Comparison of ENCODE assay signal across 22 cellular contexts in genomic region chr20:34016736-34017135, GRCh38. TPM values are rescaled to one million over a fixed set of nuclear protein-coding genes. Genes with fewer than 3 reads are reported as not detected.
DNase-seq lines count a peak whose midpoint lies in the region; ATAC-seq, FAIRE-seq and TF ChIP-seq lines count a peak whose summit lies in the region.
"Had no signal": no experiment of that assay in that cellular context is flagged by ENCODE, and none has a peak within 500 bp of the region (broad histone marks: within the 10 kb centered on the region; RNA-seq: fewer than 3 reads in every experiment).

No MANE protein-coding gene starts in this region.

- H3K36me3 Mint-ChIP-seq in CD4-positive, alpha-beta memory T cell = peaks cover 0 to 5% of the 10 kb centered on the region in 2 donors
- H3K36me3 Mint-ChIP-seq in astrocyte (ENCODE audit: low read depth, unreplicated experiment) = peaks cover 2% of the 10 kb centered on the region
- H3K36me3 Mint-ChIP-seq in naive thymus-derived CD4-positive, alpha-beta T cell = peaks cover 0 to 10% (median 5%) of the 10 kb centered on the region in 5 donors

- peaks cover 99% of the 10 kb centered on the region for H3K79me2 ChIP-seq in KMS-11 (ENCODE audit: insufficient read depth, low read depth)
- H3K79me2 ChIP-seq in astrocyte (ENCODE audit: insufficient read depth, low read length) = peaks cover 88% of the 10 kb centered on the region

- no peaks in the 10 kb centered on the region for H3K27me3 ChIP-seq in CD4-positive, alpha-beta memory T cell (ENCODE audit: insufficient read depth, low read length)
- H3K27me3 ChIP-seq in KMS-11 (ENCODE audit: insufficient read depth, low read depth) (no peaks in the 10 kb centered on the region), astrocyte (ENCODE audit: insufficient read depth, low read length) (no peaks in the 10 kb centered on the region), stomach (no peaks in the 10 kb centered on the region), colonic mucosa (no peaks in the 10 kb centered on the region)
- no peaks in the 10 kb centered on the region for H3K27me3 ChIP-seq in naive thymus-derived CD4-positive, alpha-beta T cell (ENCODE audit: control insufficient read depth in 2 of 2, insufficient read depth in 2 of 2, low read length in 2 of 2)
- H3K27me3 ChIP-seq: Peyer's patch, transverse colon had no signal

- peak overlapping the region in 6 of 7 donors; percentile 4 to 89 (median 46) for H3K27ac Mint-ChIP-seq in CD4-positive, alpha-beta memory T cell
- H3K27ac Mint-ChIP-seq in astrocyte (ENCODE audit: unreplicated experiment) = no peak overlapping the region
- H3K27ac Mint-ChIP-seq in naive thymus-derived CD4-positive, alpha-beta T cell = peak overlapping the region in 6 of 9 donors; percentile 16 to 74 (median 48)
- H3K27ac Mint-ChIP-seq: activated CD8-positive, alpha-beta T cell treated with anti-CD3 and anti-CD28 coated beads for 36 hours had no signal

- TF ChIP-seq POLR2A in stomach (IDR thresholded peaks at IDR 0.05) = no peak

- intact Hi-C loops in CD4-positive, alpha-beta memory T cell (cut with micrococcal nuclease) = no loop called here
- intact Hi-C loops in naive thymus-derived CD4-positive, alpha-beta T cell (cut with micrococcal nuclease) = no loop called here
- intact Hi-C loops in kidney (cut with DNase I) = no loop called here
- intact Hi-C loops in stomach (cut with DNase I; ENCODE audit: low total_unique reads) = no loop called here
- intact Hi-C loops in colonic mucosa (cut with DNase I) = no loop called here

- CTCF ChIA-PET in CD4-positive, alpha-beta memory T cell (lab: Charles Lee; ENCODE audit: partially characterized antibody) = no interaction called here
- CTCF ChIA-PET in naive thymus-derived CD4-positive, alpha-beta T cell (lab: Charles Lee) = no interaction called here

- no peak overlapping the region for H3K4me3 ChIP-seq in CD4-positive, alpha-beta memory T cell (ENCODE audit: low read length in 2 of 2)
- H3K4me3 ChIP-seq in KMS-11 (IDR thresholded peaks at IDR 0.05; ENCODE audit: insufficient read depth, low read depth, low read length) (no peak overlapping the region), astrocyte (ENCODE audit: insufficient read depth, low read depth, low read length) (no peak overlapping the region), kidney (ENCODE audit: low read length in 2 of 2) (no peak overlapping the region), stomach (no peak overlapping the region), colonic mucosa (no peak overlapping the region)
- H3K4me3 ChIP-seq in naive thymus-derived CD4-positive, alpha-beta T cell (ENCODE audit: low read length) = no peak overlapping the region
- H3K4me3 ChIP-seq: Peyer's patch, SK-N-MC, transverse colon had no signal

- TF ChIP-seq EP300 in stomach (IDR thresholded peaks at IDR 0.05) = no peak

- H3K4me1 Mint-ChIP-seq in CD4-positive, alpha-beta memory T cell = peaks cover 69 to 91% (median 80%) of the 10 kb centered on the region in 4 donors
- H3K4me1 Mint-ChIP-seq in astrocyte (ENCODE audit: low read depth, unreplicated experiment) = peaks cover 33% of the 10 kb centered on the region
- peaks cover 71 to 94% (median 90%) of the 10 kb centered on the region in 7 donors for H3K4me1 Mint-ChIP-seq in naive thymus-derived CD4-positive, alpha-beta T cell

- no peaks in the 10 kb centered on the region for H3K9me3 Mint-ChIP-seq in CD4-positive, alpha-beta memory T cell
- H3K9me3 Mint-ChIP-seq in astrocyte (ENCODE audit: unreplicated experiment) = no peaks in the 10 kb centered on the region
- no peaks in the 10 kb centered on the region for H3K9me3 Mint-ChIP-seq in naive thymus-derived CD4-positive, alpha-beta T cell
- H3K9me3 Mint-ChIP-seq: activated CD8-positive, alpha-beta T cell treated with anti-CD3 and anti-CD28 coated beads for 36 hours; activated T-cell treated with anti-CD3 and anti-CD28 coated beads, Interleukin-2, amount 50 U/mL, for 24 hours; stimulated activated naive CD8-positive, alpha-beta T cell treated with anti-CD3 and anti-CD28 coated beads, Interleukin-15, Interleukin-2, amounts not matched to agents 100 ng/mL and 50 ng/mL, for 24 hours had no signal

- POLR2A ChIA-PET in CD4-positive, alpha-beta memory T cell (lab: Charles Lee; ENCODE audit: partially characterized antibody) = interaction anchor here (1.0 kb wide), 1 partner anchor 24 kb away, joined by 3 read pairs; the partner anchor contains the start of gene RALY
- POLR2A ChIA-PET in naive thymus-derived CD4-positive, alpha-beta T cell (lab: Charles Lee) = interaction anchor here (0.7 kb wide), 1 partner anchor 625 kb away, joined by 3 read pairs; no protein-coding TSS in a partner anchor

- FAIRE-seq in astrocyte (lab: Jason Lieb, UNC) (no peak), kidney (lab: Jason Lieb, UNC) (no peak)

- H3K4me2 ChIP-seq in KMS-11 (peak overlapping the region; percentile 62), astrocyte (ENCODE audit: low read length) (peak overlapping the region; percentile 66)

- H3K27ac ChIP-seq in CD4-positive, alpha-beta memory T cell (ENCODE audit: low read depth, low read length) = no peak overlapping the region
- H3K27ac ChIP-seq in KMS-11 = peak overlapping the region; percentile 40; the same call in 1 of the 2 replicates
- H3K27ac ChIP-seq in astrocyte (ENCODE audit: low read depth, low read length) = no peak overlapping the region
- no peak overlapping the region for H3K27ac ChIP-seq in naive thymus-derived CD4-positive, alpha-beta T cell (ENCODE audit: low read depth, low read length)
- H3K27ac ChIP-seq in kidney (ENCODE audit: low read depth in 2 of 2, low read length in 2 of 2) = no peak overlapping the region
- H3K27ac ChIP-seq in stomach = no peak overlapping the region
- no peak overlapping the region for H3K27ac ChIP-seq in colonic mucosa
- H3K27ac ChIP-seq: Peyer's patch, SK-N-MC, transverse colon had no signal

- H3K27me3 Mint-ChIP-seq in CD4-positive, alpha-beta memory T cell = no peaks in the 10 kb centered on the region
- H3K27me3 Mint-ChIP-seq in astrocyte (ENCODE audit: low read depth, unreplicated experiment) = no peaks in the 10 kb centered on the region
- no peaks in the 10 kb centered on the region for H3K27me3 Mint-ChIP-seq in naive thymus-derived CD4-positive, alpha-beta T cell
- H3K27me3 Mint-ChIP-seq: activated CD8-positive, alpha-beta T cell treated with anti-CD3 and anti-CD28 coated beads for 36 hours; activated T-cell treated with anti-CD3 and anti-CD28 coated beads, Interleukin-2, amount 50 U/mL, for 24 hours; stimulated activated naive CD8-positive, alpha-beta T cell treated with anti-CD3 and anti-CD28 coated beads, Interleukin-15, Interleukin-2, amounts not matched to agents 100 ng/mL and 50 ng/mL, for 24 hours had no signal

- H2AFZ ChIP-seq in KMS-11 (ENCODE audit: low read depth) (no peak overlapping the region), astrocyte (ENCODE audit: low read depth, low read length) (no peak overlapping the region)

- WGBS in stomach, 5 donors = 53 to 67% (median 61%) methylated on average over 5 of the region's 5 CpGs

- no peaks in the 10 kb centered on the region for H3K9me3 ChIP-seq in CD4-positive, alpha-beta memory T cell (ENCODE audit: control insufficient read depth in 1 of 2, low read length in 2 of 2)
- H3K9me3 ChIP-seq in astrocyte (ENCODE audit: insufficient read depth, low read depth, low read length) = no peaks in the 10 kb centered on the region
- no peaks in the 10 kb centered on the region for H3K9me3 ChIP-seq in naive thymus-derived CD4-positive, alpha-beta T cell (ENCODE audit: control insufficient read depth in 2 of 3, low read length in 3 of 3)
- no peaks in the 10 kb centered on the region for H3K9me3 ChIP-seq in kidney (ENCODE audit: control insufficient read depth in 1 of 2, low read length in 2 of 2)
- H3K9me3 ChIP-seq in stomach = no peaks in the 10 kb centered on the region
- H3K9me3 ChIP-seq in colonic mucosa = no peaks in the 10 kb centered on the region
- H3K9me3 ChIP-seq: Peyer's patch, transverse colon had no signal

- no peak for DNase-seq in CD4-positive, alpha-beta memory T cell
- DNase-seq in astrocyte (ENCODE audit: low read depth) (no peak), kidney (no peak), stomach (no peak), NCI-H748 treated with DMSO at 0.1 percent for 48 hours (lab: John Stamatoyannopoulos, UW) (no peak), colonic mucosa (no peak)
- DNase-seq in naive thymus-derived CD4-positive, alpha-beta T cell = no peak
- DNase-seq: activated CD8-positive, alpha-beta T cell treated with anti-CD3 and anti-CD28 coated beads for 36 hours; activated naive CD4-positive, alpha-beta T cell treated with Interleukin-2 at 50 U/mL for 16 hours; activated T-cell treated with anti-CD3 and anti-CD28 coated beads, Interleukin-2, amount 50 U/mL, for 24 hours; DMS79 treated with DMSO at 0.1 percent for 48 hours; effector CD8-positive, alpha-beta T cell; HCEC 1CT; left colon; NCI-H1436 treated with DMSO at 0.1 percent for 48 hours; NCI-H345; Peyer's patch; T1000; transverse colon had no signal

- TF ChIP-seq CTCF in KMS-11 (conservative IDR thresholded peaks at IDR 0.05; ENCODE audit: low read depth, low read length) (no peak), astrocyte (IDR thresholded peaks at IDR 0.05; ENCODE audit: insufficient read depth, low read depth, low read length) (no peak), kidney (IDR thresholded peaks at IDR 0.05; ENCODE audit: borderline replicate concordance, extremely low read depth, insufficient read depth) (no peak), stomach (IDR thresholded peaks at IDR 0.05) (no peak), colonic mucosa (IDR thresholded peaks at IDR 0.05) (no peak)

- peaks cover 86% of the 10 kb centered on the region for H3K4me1 ChIP-seq in CD4-positive, alpha-beta memory T cell (ENCODE audit: insufficient read depth, low read length)
- H3K4me1 ChIP-seq in KMS-11 (ENCODE audit: low read depth, poor library complexity, severe bottlenecking) (peaks cover 98% of the 10 kb centered on the region), astrocyte (ENCODE audit: insufficient read depth, low read length) (peaks cover 16% of the 10 kb centered on the region), kidney (ENCODE audit: control insufficient read depth in 1 of 2, insufficient read depth in 1 of 2, low read depth in 1 of 2, low read length in 2 of 2) (peaks cover 7 to 13% of the 10 kb centered on the region in 2 donors), stomach (peaks cover 26 to 92% (median 58%) of the 10 kb centered on the region in 4 donors), colonic mucosa (peaks cover 13% of the 10 kb centered on the region)
- H3K4me1 ChIP-seq in naive thymus-derived CD4-positive, alpha-beta T cell (ENCODE audit: control insufficient read depth in 2 of 2, insufficient read depth in 2 of 2, low read length in 2 of 2) = peaks cover 51 to 61% of the 10 kb centered on the region in 2 donors

- H3K4me3 Mint-ChIP-seq in CD4-positive, alpha-beta memory T cell = peak overlapping the region in 4 of 8 donors; percentile 12 to 43 (median 32)
- H3K4me3 Mint-ChIP-seq in astrocyte (ENCODE audit: unreplicated experiment) = no peak overlapping the region
- peak overlapping the region in 5 of 10 donors; percentile 16 to 33 (median 27) for H3K4me3 Mint-ChIP-seq in naive thymus-derived CD4-positive, alpha-beta T cell
- H3K4me3 Mint-ChIP-seq: activated CD8-positive, alpha-beta T cell treated with anti-CD3 and anti-CD28 coated beads for 36 hours; activated T-cell treated with anti-CD3 and anti-CD28 coated beads, Interleukin-2, amount 50 U/mL, for 24 hours; stimulated activated naive CD8-positive, alpha-beta T cell treated with anti-CD3 and anti-CD28 coated beads, Interleukin-15, Interleukin-2, amounts not matched to agents 100 ng/mL and 50 ng/mL, for 24 hours had no signal

- H3K9ac ChIP-seq in KMS-11 (no peak overlapping the region), astrocyte (ENCODE audit: low read length) (no peak overlapping the region), kidney (ENCODE audit: low read length in 2 of 2) (no peak overlapping the region), colonic mucosa (ENCODE audit: low read depth in 2 of 2, low read length in 2 of 2) (no peak overlapping the region)

- ATAC-seq in naive thymus-derived CD4-positive, alpha-beta T cell = no peak
- ATAC-seq: left colon had no signal

- no peaks in the 10 kb centered on the region for H3K36me3 ChIP-seq in CD4-positive, alpha-beta memory T cell (ENCODE audit: insufficient read depth, low read length)
- no peaks in the 10 kb centered on the region for H3K36me3 ChIP-seq in KMS-11 (ENCODE audit: insufficient read depth)
- H3K36me3 ChIP-seq in astrocyte (ENCODE audit: insufficient read depth, low read length) = no peaks in the 10 kb centered on the region
- no peaks in the 10 kb centered on the region for H3K36me3 ChIP-seq in naive thymus-derived CD4-positive, alpha-beta T cell (ENCODE audit: control insufficient read depth in 2 of 3, insufficient read depth in 3 of 3, low read length in 3 of 3)
- no peaks in the 10 kb centered on the region for H3K36me3 ChIP-seq in kidney (ENCODE audit: control insufficient read depth in 1 of 2, insufficient read depth in 2 of 2, low read length in 2 of 2)
- H3K36me3 ChIP-seq in stomach = no peaks in the 10 kb centered on the region
- H3K36me3 ChIP-seq in colonic mucosa = no peaks in the 10 kb centered on the region
- H3K36me3 ChIP-seq: Peyer's patch, transverse colon had no signal

- H4K20me1 ChIP-seq in KMS-11 (ENCODE audit: insufficient read depth) (peaks cover 46% of the 10 kb centered on the region), astrocyte (ENCODE audit: insufficient read depth, low read length) (peaks cover 91% of the 10 kb centered on the region)

RNA-seq across cellular contexts. Expression of gene RALY, which starts 23.0 kb away (rescaled TPM):
- 100 to 1,000 TPM; 112 to 116 TPM for total RNA-seq in CD4-positive, alpha-beta memory T cell
- 100 to 1,000 TPM; 191 to 218 TPM for polyA plus RNA-seq in CD4-positive, alpha-beta memory T cell
- total RNA-seq in astrocyte (90.5 and 105 TPM in 2 replicates), kidney (119 TPM), stomach (100 to 1,000 TPM in 1 of 5 donors, 10 to 100 TPM in 4; 21.6 to 389 (median 67.4) TPM), colonic mucosa (100 to 1,000 TPM; 196 to 212 TPM)
- 100 to 1,000 TPM in 4 of 5 experiments, 10 to 100 TPM in 1; 99.0 to 167 (median 111) TPM for total RNA-seq in naive thymus-derived CD4-positive, alpha-beta T cell
- 100 to 1,000 TPM; 169 to 202 TPM for polyA plus RNA-seq in naive thymus-derived CD4-positive, alpha-beta T cell
- polyA plus RNA-seq in kidney (ENCODE audit: insufficient read depth, low read depth, low replicate concordance) (138 TPM), stomach (100 to 1,000 TPM; 117 to 160 (median 129) TPM)
